In the genomic region with DNA sequence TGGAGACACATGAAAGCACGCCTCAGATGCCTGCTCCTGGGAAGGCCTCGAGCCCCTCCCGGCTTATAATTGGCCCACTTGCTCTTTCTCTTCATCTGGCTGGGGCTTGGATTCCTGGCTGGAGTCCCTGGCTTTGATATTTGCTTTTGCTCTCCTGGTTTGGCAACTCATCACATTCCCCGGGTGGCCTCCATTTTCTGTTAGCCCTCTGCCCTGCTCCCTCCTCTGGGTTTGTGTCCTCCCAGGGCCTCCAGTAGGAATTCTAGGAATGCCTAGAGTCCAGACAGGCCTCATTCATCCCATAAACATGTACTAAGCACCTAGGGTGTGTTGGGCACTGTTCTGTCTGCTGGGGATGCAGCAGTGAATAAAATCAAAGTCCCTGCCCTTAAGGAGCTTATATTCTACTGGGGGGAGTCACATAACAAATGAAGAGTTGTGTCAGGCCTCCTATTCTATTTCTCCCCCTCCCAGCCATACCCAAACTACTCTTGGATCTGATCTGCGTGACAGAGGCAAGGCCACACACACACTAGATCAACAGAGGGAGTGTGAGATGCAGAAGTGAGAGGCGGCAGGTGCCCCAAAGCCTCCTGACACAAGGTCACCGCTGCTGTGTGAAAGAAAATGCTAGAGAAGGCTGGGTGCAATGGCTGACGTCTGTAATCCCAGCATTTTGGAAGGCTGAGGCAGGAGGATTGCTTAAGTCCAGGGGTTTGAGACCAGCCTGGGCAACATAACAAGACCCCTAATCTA, we compare ENCODE assay signal across 12 cellular contexts. TPM values are rescaled to one million over a fixed set of nuclear protein-coding genes. Genes with fewer than 3 reads are reported as not detected.
DNase-seq lines count a peak whose midpoint lies in the region; ATAC-seq and TF ChIP-seq lines count a peak whose summit lies in the region.
"Had no signal": no experiment of that assay in that cellular context is flagged by ENCODE, and none has a peak within 500 bp of the region (broad histone marks: within the 10 kb centered on the region; RNA-seq: fewer than 3 reads in every experiment).

No MANE protein-coding gene starts in this region.

- H3K4me3 ChIP-seq in NT2/D1 (ENCODE audit: insufficient read length, low read depth) (no peak overlapping the region), prostate gland (no peak overlapping the region)
- H3K4me3 ChIP-seq: tibial artery had no signal

- DNase-seq in ELF-1 (ENCODE audit: low read depth, low spot score) (peak; percentile 90), NT2/D1 (ENCODE audit: low read depth, low spot score) (peak; percentile 68), hepatic stellate cell (ENCODE audit: low spot score) (peak; percentile 50), prostate gland (ENCODE audit: low spot score) (no peak), ureter (ENCODE audit: low spot score) (no peak)
- DNase-seq: AML-193, DMS53, NCI-H1436 treated with DMSO at 0.1 percent for 48 hours had no signal

- H3K9me3 ChIP-seq in NT2/D1 (ENCODE audit: insufficient read depth, low read length): peaks cover 23% of the 10 kb centered on the region
- no peaks in the 10 kb centered on the region for H3K9me3 ChIP-seq in prostate gland
- H3K9me3 ChIP-seq: tibial artery had no signal

- H3K27ac ChIP-seq in prostate gland: peak overlapping the region; percentile 60 to 63
- H3K27ac ChIP-seq: tibial artery had no signal

- TF ChIP-seq CTCF in prostate gland (IDR thresholded peaks at IDR 0.05): no peak

- no peak overlapping the region for H3K9ac ChIP-seq in NT2/D1 (ENCODE audit: insufficient read length, low read depth)

- ATAC-seq in GM18511 (IDR thresholded peaks at IDR 0.05; ENCODE audit: unreplicated experiment): no peak
- no peak for ATAC-seq in GM21737 (IDR thresholded peaks at IDR 0.05; ENCODE audit: unreplicated experiment)
- ATAC-seq in HG02759 (IDR thresholded peaks at IDR 0.05; ENCODE audit: unreplicated experiment): no peak

- no peak for TF ChIP-seq POLR2A in prostate gland (IDR thresholded peaks at IDR 0.05)

- WGBS in prostate gland: 64% methylated on average over 8 of the region's 8 CpGs

- H3K27me3 ChIP-seq in NT2/D1 (ENCODE audit: insufficient read depth, insufficient read length) (no peaks in the 10 kb centered on the region), prostate gland (replicated peaks; ENCODE audit: insufficient read depth) (no peaks in the 10 kb centered on the region)
- H3K27me3 ChIP-seq: tibial artery had no signal

- peaks cover 8% of the 10 kb centered on the region for H3K4me1 ChIP-seq in NT2/D1 (ENCODE audit: insufficient read depth, insufficient read length)
- H3K4me1 ChIP-seq in prostate gland (replicated peaks): no peaks in the 10 kb centered on the region
- H3K4me1 ChIP-seq: tibial artery had no signal

- H3K36me3 ChIP-seq in NT2/D1 (ENCODE audit: insufficient read depth, insufficient read length, low read length) (no peaks in the 10 kb centered on the region), prostate gland (no peaks in the 10 kb centered on the region)
- H3K36me3 ChIP-seq: tibial artery had no signal

- intact Hi-C loops in prostate gland (cut with DNase I): no loop called here

RNA-seq across cellular contexts. Expression of a gene that starts 21.3 kb away (rescaled TPM):
- total RNA-seq in prostate gland (10 to 100 TPM; 41.9 to 50.0 TPM), ureter (53.0 TPM)

Comparison
In these comparisons a context has a peak if more than half of its experiments do, and no peak if none do; other contexts are left out.
1. DNase-seq: peak in ELF-1 (single experiment), NT2/D1 (single experiment) and hepatic stellate cell (single experiment); none in prostate gland (single experiment) and ureter (single experiment).